8 cellular contexts compared by ENCODE assay signal in the genomic region with DNA sequence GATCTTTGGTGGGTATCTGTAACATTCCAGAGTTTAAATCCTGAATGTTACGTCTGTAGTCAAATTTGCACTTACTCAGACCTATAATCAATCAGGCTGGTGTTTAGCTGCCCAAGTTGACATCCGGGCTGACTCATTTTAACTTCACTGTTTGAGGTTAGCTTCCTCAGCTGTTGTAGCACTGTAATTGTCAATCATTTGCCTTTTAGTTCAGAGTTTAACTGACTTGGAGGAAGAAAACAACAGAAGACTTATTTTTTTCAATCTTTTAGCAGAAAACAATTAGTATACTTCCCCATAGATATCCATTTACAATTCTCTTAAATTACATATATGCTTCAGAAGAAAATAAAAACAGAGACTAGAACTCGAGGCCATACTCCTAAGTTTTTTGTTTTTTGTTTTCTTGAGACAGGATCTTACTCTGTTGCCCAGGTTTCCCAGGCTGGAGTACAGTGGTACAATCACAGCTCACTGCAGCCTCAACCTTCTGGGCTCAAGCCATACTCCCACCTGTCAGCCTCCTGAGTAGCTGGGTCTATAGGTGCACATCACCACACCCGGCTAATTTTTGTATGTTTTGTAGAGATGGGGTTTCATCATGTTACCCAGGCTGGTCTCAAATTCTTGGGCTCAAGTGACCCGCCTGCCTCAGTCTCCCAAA. TPM values are rescaled to one million over a fixed set of nuclear protein-coding genes. Genes with fewer than 3 reads are reported as not detected.
A peak's percentile ranks its signal among the peaks of the same experiment; 100 is the strongest.
DNase-seq lines count a peak whose midpoint lies in the region; ATAC-seq and TF ChIP-seq lines count a peak whose summit lies in the region.

No MANE protein-coding gene starts in this region.

- H2AFZ ChIP-seq in hepatocyte = no peak overlapping the region

- H3K27me3 ChIP-seq in RWPE2 (ENCODE audit: insufficient read depth, poor library complexity, severe bottlenecking) = no peaks in the 10 kb centered on the region
- no peaks in the 10 kb centered on the region for H3K27me3 ChIP-seq in hepatocyte
- no peaks in the 10 kb centered on the region for H3K27me3 ChIP-seq in dorsolateral prefrontal cortex

- no peak overlapping the region for H3K4me2 ChIP-seq in hepatocyte

- 77% methylated on average over 5 of the region's 5 CpGs for WGBS in hepatocyte (ENCODE audit: low lambda C conversion rate, missing lambda C conversion rate)

- no peak overlapping the region for H3K4me3 ChIP-seq in RWPE2 (ENCODE audit: severe bottlenecking)
- H3K4me3 ChIP-seq in hepatocyte = no peak overlapping the region
- H3K4me3 ChIP-seq in dorsolateral prefrontal cortex = no peak overlapping the region

- no peak for TF ChIP-seq CTCF in RWPE2 (IDR thresholded peaks at IDR 0.05; ENCODE audit: poor library complexity, severe bottlenecking)
- no peak for TF ChIP-seq CTCF in hepatocyte (IDR thresholded peaks at IDR 0.05; ENCODE audit: poor library complexity)
- no peak for TF ChIP-seq CTCF in dorsolateral prefrontal cortex (IDR thresholded peaks at IDR 0.05 in 54 of 56, conservative IDR thresholded peaks at IDR 0.05 in 2 of 56; ENCODE audit: low read depth in 1 of 56, partially characterized antibody in 56 of 56)

- no peaks in the 10 kb centered on the region for H3K9me3 ChIP-seq in RWPE2 (ENCODE audit: severe bottlenecking)
- no peaks in the 10 kb centered on the region for H3K9me3 ChIP-seq in hepatocyte (ENCODE audit: low read depth)

- intact Hi-C loops in dorsolateral prefrontal cortex (cut with DNase I) = no loop called here

- H3K4me1 ChIP-seq in RWPE2 (ENCODE audit: insufficient read depth, poor library complexity, severe bottlenecking) = peaks cover 47% of the 10 kb centered on the region
- peaks cover 8% of the 10 kb centered on the region for H3K4me1 ChIP-seq in hepatocyte (ENCODE audit: insufficient read depth)

- no peaks in the 10 kb centered on the region for H3K36me3 ChIP-seq in RWPE2 (ENCODE audit: low read depth)
- H3K36me3 ChIP-seq in hepatocyte (replicated peaks; ENCODE audit: insufficient read depth, low read depth) = no peaks in the 10 kb centered on the region

- H3K27ac ChIP-seq in RWPE2 (ENCODE audit: poor library complexity, severe bottlenecking) (peak overlapping the region; percentile 96), hepatocyte (peak overlapping the region; percentile 89), dorsolateral prefrontal cortex (no peak overlapping the region)

- no peaks in the 10 kb centered on the region for H3K9me2 ChIP-seq in hepatocyte (replicated peaks; ENCODE audit: insufficient read depth)

- H4K20me1 ChIP-seq in hepatocyte (ENCODE audit: insufficient read depth, poor library complexity, severe bottlenecking) = no peaks in the 10 kb centered on the region

- no peaks in the 10 kb centered on the region for H3K79me2 ChIP-seq in hepatocyte

- peak; percentile 99 for ATAC-seq in HG02885 (IDR thresholded peaks at IDR 0.05; ENCODE audit: poor library complexity, unreplicated experiment)
- ATAC-seq in RWPE2 (ENCODE audit: low read depth) = peak; percentile 73

- peak; percentile 7 for DNase-seq in stimulated activated CD4-positive, alpha-beta T cell treated with anti-CD3 and anti-CD28 coated beads, Interleukin-4, amount 100 ng/mL, for 24 hours
- no peak for DNase-seq in stimulated activated CD4-positive, alpha-beta T cell treated with anti-CD3 and anti-CD28 coated beads, Interleukin-4, amount 100 ng/mL, for 4 hours
- DNase-seq in RWPE2 (ENCODE audit: low spot score) (no peak), hepatocyte (ENCODE audit: low spot score) (peak; percentile 36), NCI-H2081 treated with DMSO at 0.1 percent for 48 hours (lab: John Stamatoyannopoulos, UW) (no peak), dorsolateral prefrontal cortex (no peak), iPS-NIHi7 (ENCODE audit: extremely low spot score) (no peak)

RNA-seq across cellular contexts. Expression of a gene that starts 38.5 kb away (rescaled TPM):
- 40.8 and 50.8 TPM in 2 replicates for total RNA-seq in hepatocyte
- polyA plus RNA-seq in hepatocyte = 16.0 and 20.4 TPM in 2 replicates
- total RNA-seq in dorsolateral prefrontal cortex = 1 to 10 TPM in 116 of 120 experiments, under 1 TPM in 4; 0.31 to 7.5 (median 3.1) TPM

Comparison
In these comparisons a context has a peak if more than half of its experiments do, and no peak if none do; other contexts are left out.
1. DNase-seq: peak in stimulated activated CD4-positive, alpha-beta T cell treated with anti-CD3 and anti-CD28 coated beads, Interleukin-4, amount 100 ng/mL, for 24 hours (single experiment) and hepatocyte (single experiment); none in stimulated activated CD4-positive, alpha-beta T cell treated with anti-CD3 and anti-CD28 coated beads, Interleukin-4, amount 100 ng/mL, for 4 hours (0 of 2), RWPE2 (single experiment), NCI-H2081 treated with DMSO at 0.1 percent for 48 hours (single experiment), dorsolateral prefrontal cortex (0 of 10) and iPS-NIHi7 (single experiment).
2. H3K27ac ChIP-seq: peak in RWPE2 (single experiment) and hepatocyte (single experiment); none in dorsolateral prefrontal cortex (0 of 59).